In genomic region chr12:111451649-111452129, GRCh38 we compare ENCODE assay signal across 9 cellular contexts. TPM values are rescaled to one million over a fixed set of nuclear protein-coding genes. Genes with fewer than 3 reads are reported as not detected.
DNase-seq lines count a peak whose midpoint lies in the region; ATAC-seq, FAIRE-seq and TF ChIP-seq lines count a peak whose summit lies in the region.
"Had no signal": no experiment of that assay in that cellular context is flagged by ENCODE, and none has a peak within 500 bp of the region (broad histone marks: within the 10 kb centered on the region; RNA-seq: fewer than 3 reads in every experiment).

No MANE protein-coding gene starts in this region.

- POLR2A ChIA-PET in A549 (lab: Yijun Ruan, JAX), result interaction anchor here (0.7 to 1.2 kb wide), 2 partner anchors 55 to 121 kb away, joined by 3 to 4 read pairs; no protein-coding TSS in a partner anchor
- POLR2A ChIA-PET in activated CD4-positive, alpha-beta memory T cell treated with anti-CD3 and anti-CD28 coated beads for 36 hours (lab: Charles Lee), result interaction anchor here (0.8 to 1.6 kb wide), 4 partner anchors 41 to 58 kb away, joined by 3 to 12 read pairs (median 6); no protein-coding TSS in a partner anchor

- peak in 1 of 2 experiments; percentile 34; a peak in 3 of 6 replicates for ATAC-seq in A549

- H3K27ac ChIP-seq in A549, result no peak overlapping the region
- H3K27ac ChIP-seq: epithelial cell of prostate had no signal

- no peak for TF ChIP-seq POLR2A in A549 (IDR thresholded peaks at IDR 0.05; ENCODE audit: low read length)

- intact Hi-C loops in activated CD4-positive, alpha-beta memory T cell treated with anti-CD3 and anti-CD28 coated beads for 36 hours (cut with micrococcal nuclease), result loop anchor here (1.0 to 5.0 kb wide), 3 partner anchors 48 to 76 kb away; no protein-coding TSS in a partner anchor

- no peaks in the 10 kb centered on the region for H3K4me1 ChIP-seq in A549

- H3K4me3 Mint-ChIP-seq in activated CD4-positive, alpha-beta memory T cell treated with anti-CD3 and anti-CD28 coated beads for 36 hours, result no peak overlapping the region

- peaks cover 56% of the 10 kb centered on the region for H3K36me3 Mint-ChIP-seq in activated CD4-positive, alpha-beta memory T cell treated with anti-CD3 and anti-CD28 coated beads for 36 hours

- no peaks in the 10 kb centered on the region for H3K27me3 Mint-ChIP-seq in activated CD4-positive, alpha-beta memory T cell treated with anti-CD3 and anti-CD28 coated beads for 36 hours

- 29% methylated on average over 6 of the region's 6 CpGs for WGBS in A549 (ENCODE audit: missing lambda C conversion rate)

- DNase-seq in A549 (ENCODE audit: low read depth in 1 of 2, low spot score in 1 of 2) (peak; percentile 29 to 56), NCI-H2029 (lab: John Stamatoyannopoulos, UW) (peak; percentile 11), foreskin melanocyte (peak; percentile 73), retina (peak; percentile 61), activated gamma-delta T cell (lab: John Stamatoyannopoulos, UW) (no peak), amniotic stem cell (lab: John Stamatoyannopoulos, UW) (no peak)
- DNase-seq in activated CD4-positive, alpha-beta memory T cell treated with anti-CD3 and anti-CD28 coated beads for 36 hours, result no peak

- no peaks in the 10 kb centered on the region for H3K9me3 Mint-ChIP-seq in activated CD4-positive, alpha-beta memory T cell treated with anti-CD3 and anti-CD28 coated beads for 36 hours

- CTCF ChIA-PET in A549 (lab: Yijun Ruan, JAX), result interaction anchor here (0.6 to 11.8 kb wide), 47 partner anchors 10 to 1120 kb away, joined by 3 to 240 read pairs (median 4); partner anchors contain the start of gene SH2B3
- CTCF ChIA-PET in activated CD4-positive, alpha-beta memory T cell treated with anti-CD3 and anti-CD28 coated beads for 36 hours (lab: Charles Lee), result interaction anchor here (0.6 to 28.6 kb wide), 48 partner anchors 8 to 1465 kb away, joined by 3 to 1161 read pairs (median 5); partner anchors contain the start of genes ACAD10, BRAP, PHETA1 and SH2B3

- TF ChIP-seq EP300 in A549 (IDR thresholded peaks at IDR 0.05), result no peak

- H3K27ac Mint-ChIP-seq in activated CD4-positive, alpha-beta memory T cell treated with anti-CD3 and anti-CD28 coated beads for 36 hours, result peak overlapping the region; percentile 4

- H3K4me3 ChIP-seq in A549, result no peak overlapping the region

- TF ChIP-seq RAD21 in A549 (conservative IDR thresholded peaks at IDR 0.05 in 1 of 2, IDR thresholded peaks at IDR 0.05 in 1 of 2), result peak; percentile 73

- H3K4me1 Mint-ChIP-seq in activated CD4-positive, alpha-beta memory T cell treated with anti-CD3 and anti-CD28 coated beads for 36 hours (ENCODE audit: low read depth), result peaks cover 42% of the 10 kb centered on the region

- FAIRE-seq in A549 (lab: Jason Lieb, UNC) (no peak), G401.6 (lab: Jason Lieb, UNC) (peak; percentile 56)

- peak; percentile 88 for TF ChIP-seq CTCF in A549 (IDR thresholded peaks at IDR 0.05)

- no peak overlapping the region for H3K4me2 ChIP-seq in A549

- no peaks in the 10 kb centered on the region for H3K9me3 ChIP-seq in A549

TF ChIP-seq in A549, 52 proteins besides CTCF, POLR2A, EP300 and RAD21:
- TF ChIP-seq MYC (IDR thresholded peaks at IDR 0.05; ENCODE audit: borderline replicate concordance, low read length), result no peak
- TF ChIP-seq SMC3 (IDR thresholded peaks at IDR 0.05), result peak; percentile 51

RNA-seq across cellular contexts. Expression of gene SH2B3, which starts 46.0 kb away (rescaled TPM):
- 2.3 and 2.9 TPM in 2 replicates for polyA plus RNA-seq in A549 (2011; rRNA removed)
- 2.1 and 2.8 TPM in 2 replicates for polyA plus RNA-seq in A549 (2012; cell fraction: cytosol; rRNA removed)
- 2.5 and 2.9 TPM in 2 replicates for polyA plus RNA-seq in A549 (2012; cell fraction: nucleus; rRNA removed)
- 2.4 to 2.5 TPM (median 2.5 TPM) in 3 replicates for polyA plus RNA-seq in A549 (2017; fragmentation: RNase III; extraction: RNeasy Plus Mini Kit Qiagen cat#74134 plus additional on column Dnase treatment)
- 2.5 and 2.6 TPM in 2 replicates for polyA minus RNA-seq in A549 (2011; rRNA and poly(A)+ RNA removed)
- 10 to 100 TPM; 32.6 to 34.2 TPM for total RNA-seq in activated CD4-positive, alpha-beta memory T cell treated with anti-CD3 and anti-CD28 coated beads for 36 hours

Comparison
In these comparisons a context has a peak if more than half of its experiments do, and no peak if none do; other contexts are left out.
1. DNase-seq: peak in A549 (2 of 2), NCI-H2029 (single experiment), foreskin melanocyte (single experiment) and retina (single experiment); none in activated CD4-positive, alpha-beta memory T cell treated with anti-CD3 and anti-CD28 coated beads for 36 hours (single experiment), activated gamma-delta T cell (single experiment) and amniotic stem cell (single experiment).